Comparison of ENCODE assay signal across 17 cellular contexts in the genomic region with DNA sequence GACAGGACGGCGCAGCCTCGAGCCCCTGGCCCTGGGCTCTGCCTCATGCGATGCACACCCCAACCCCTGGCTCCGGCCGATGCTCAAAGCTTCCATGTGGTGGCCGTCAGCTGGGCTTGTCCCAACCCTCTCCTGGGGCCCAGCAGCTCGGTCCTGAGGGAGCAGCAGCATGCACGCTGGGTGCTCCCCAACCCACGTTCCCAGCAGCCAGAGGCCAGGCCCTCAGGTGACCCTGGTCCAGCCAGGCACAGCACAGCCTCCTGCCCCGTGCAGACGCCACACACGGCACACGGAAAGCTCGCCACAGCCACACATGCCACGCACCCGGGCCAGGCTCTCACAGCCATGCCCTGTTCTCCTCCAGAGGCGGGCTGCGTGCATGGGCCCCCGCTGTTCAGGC.
DNase-seq lines count a peak whose midpoint lies in the region; ATAC-seq lines count a peak whose summit lies in the region.
"Had no signal": no experiment of that assay in that cellular context is flagged by ENCODE, and none has a peak within 500 bp of the region (broad histone marks: within the 10 kb centered on the region; RNA-seq: fewer than 3 reads in every experiment).

No MANE protein-coding gene starts in this region.

- no peak for ATAC-seq in activated naive CD8-positive, alpha-beta T cell treated with anti-CD3 and anti-CD28 coated beads, Interleukin-2, amount 10 ng/mL, durations not matched to agents 7 days and 5 days (ENCODE audit: low read depth)
- ATAC-seq in effector memory CD8-positive, alpha-beta T cell (replicated peaks) = no peak
- ATAC-seq in stimulated activated naive B cell treated with anti-CD40 and anti-IgM and Interleukin-4, amounts not matched to agents 10 μg/mL and 1 μg/mL and 100 μg/mL, for 72 hours (replicated peaks) = no peak
- no peak for ATAC-seq in GM19452 (IDR thresholded peaks at IDR 0.05; ENCODE audit: unreplicated experiment)

- POLR2A ChIA-PET in activated naive CD8-positive, alpha-beta T cell treated with anti-CD3 and anti-CD28 coated beads, Interleukin-2, amount 10 ng/mL, durations not matched to agents 7 days and 5 days (lab: Charles Lee) = no interaction called here

- H3K27ac Mint-ChIP-seq in activated naive CD8-positive, alpha-beta T cell treated with anti-CD3 and anti-CD28 coated beads, Interleukin-2, amount 10 ng/mL, durations not matched to agents 7 days and 5 days = peak overlapping the region; percentile 60
- no peak overlapping the region for H3K27ac Mint-ChIP-seq in activated naive CD8-positive, alpha-beta T cell treated with anti-CD3 and anti-CD28 coated beads for 36 hours
- peak overlapping the region; percentile 40 to 87 (median 58) for H3K27ac Mint-ChIP-seq in IgD-negative memory B cell
- no peak overlapping the region for H3K27ac Mint-ChIP-seq in effector memory CD8-positive, alpha-beta T cell
- peak overlapping the region; percentile 98 for H3K27ac Mint-ChIP-seq in stimulated activated naive B cell treated with anti-CD40 and anti-IgM and Interleukin-4, amounts not matched to agents 10 μg/mL and 1 μg/mL and 100 μg/mL, for 72 hours
- H3K27ac Mint-ChIP-seq: HFFc6 had no signal

- no peak overlapping the region for H3K4me3 Mint-ChIP-seq in activated naive CD8-positive, alpha-beta T cell treated with anti-CD3 and anti-CD28 coated beads, Interleukin-2, amount 10 ng/mL, durations not matched to agents 7 days and 5 days
- no peak overlapping the region for H3K4me3 Mint-ChIP-seq in activated naive CD8-positive, alpha-beta T cell treated with anti-CD3 and anti-CD28 coated beads for 36 hours
- H3K4me3 Mint-ChIP-seq in IgD-negative memory B cell = peak overlapping the region; percentile 49 to 95 (median 93)
- peak overlapping the region; percentile 34 to 40 for H3K4me3 Mint-ChIP-seq in effector memory CD8-positive, alpha-beta T cell
- H3K4me3 Mint-ChIP-seq in stimulated activated naive B cell treated with anti-CD40 and anti-IgM and Interleukin-4, amounts not matched to agents 10 μg/mL and 1 μg/mL and 100 μg/mL, for 72 hours = peak overlapping the region; percentile 14 to 94
- H3K4me3 Mint-ChIP-seq: CD14-positive monocyte, HFFc6 had no signal

- no peaks in the 10 kb centered on the region for H3K27me3 Mint-ChIP-seq in activated naive CD8-positive, alpha-beta T cell treated with anti-CD3 and anti-CD28 coated beads, Interleukin-2, amount 10 ng/mL, durations not matched to agents 7 days and 5 days
- H3K27me3 Mint-ChIP-seq in activated naive CD8-positive, alpha-beta T cell treated with anti-CD3 and anti-CD28 coated beads for 36 hours = no peaks in the 10 kb centered on the region
- no peaks in the 10 kb centered on the region for H3K27me3 Mint-ChIP-seq in IgD-negative memory B cell
- H3K27me3 Mint-ChIP-seq in effector memory CD8-positive, alpha-beta T cell = no peaks in the 10 kb centered on the region
- H3K27me3 Mint-ChIP-seq in stimulated activated naive B cell treated with anti-CD40 and anti-IgM and Interleukin-4, amounts not matched to agents 10 μg/mL and 1 μg/mL and 100 μg/mL, for 72 hours = no peaks in the 10 kb centered on the region

- H3K36me3 Mint-ChIP-seq in activated naive CD8-positive, alpha-beta T cell treated with anti-CD3 and anti-CD28 coated beads, Interleukin-2, amount 10 ng/mL, durations not matched to agents 7 days and 5 days = peaks cover 2% of the 10 kb centered on the region
- no peaks in the 10 kb centered on the region for H3K36me3 Mint-ChIP-seq in activated naive CD8-positive, alpha-beta T cell treated with anti-CD3 and anti-CD28 coated beads for 36 hours
- H3K36me3 Mint-ChIP-seq in IgD-negative memory B cell = no peaks in the 10 kb centered on the region
- no peaks in the 10 kb centered on the region for H3K36me3 Mint-ChIP-seq in effector memory CD8-positive, alpha-beta T cell (ENCODE audit: insufficient read depth)
- H3K36me3 Mint-ChIP-seq in stimulated activated naive B cell treated with anti-CD40 and anti-IgM and Interleukin-4, amounts not matched to agents 10 μg/mL and 1 μg/mL and 100 μg/mL, for 72 hours = peaks cover 0 to 3% of the 10 kb centered on the region in 2 donors
- H3K36me3 Mint-ChIP-seq: CD14-positive monocyte had no signal

- no peak for DNase-seq in activated naive CD8-positive, alpha-beta T cell treated with anti-CD3 and anti-CD28 coated beads, Interleukin-2, amount 10 ng/mL, durations not matched to agents 7 days and 5 days
- DNase-seq in activated naive CD8-positive, alpha-beta T cell treated with anti-CD3 and anti-CD28 coated beads for 36 hours = no peak
- DNase-seq in effector memory CD8-positive, alpha-beta T cell = no peak
- no peak for DNase-seq in stimulated activated naive B cell treated with anti-CD40 and anti-IgM and Interleukin-4, amounts not matched to agents 10 μg/mL and 1 μg/mL and 100 μg/mL, for 72 hours
- DNase-seq in NCI-H2196 treated with DMSO at 0.1 percent for 48 hours (lab: John Stamatoyannopoulos, UW; ENCODE audit: unreplicated experiment) = no peak
- DNase-seq: COR-L47, GF-D8, GOT3, HFFc6, NCI-H1105, NCI-H1694, NCI-H2107, NCI-H345, NCI-H526 treated with DMSO at 0.1 percent for 48 hours had no signal

- H3K9me3 Mint-ChIP-seq in activated naive CD8-positive, alpha-beta T cell treated with anti-CD3 and anti-CD28 coated beads, Interleukin-2, amount 10 ng/mL, durations not matched to agents 7 days and 5 days = no peaks in the 10 kb centered on the region
- no peaks in the 10 kb centered on the region for H3K9me3 Mint-ChIP-seq in activated naive CD8-positive, alpha-beta T cell treated with anti-CD3 and anti-CD28 coated beads for 36 hours
- H3K9me3 Mint-ChIP-seq in IgD-negative memory B cell = no peaks in the 10 kb centered on the region
- no peaks in the 10 kb centered on the region for H3K9me3 Mint-ChIP-seq in effector memory CD8-positive, alpha-beta T cell
- no peaks in the 10 kb centered on the region for H3K9me3 Mint-ChIP-seq in stimulated activated naive B cell treated with anti-CD40 and anti-IgM and Interleukin-4, amounts not matched to agents 10 μg/mL and 1 μg/mL and 100 μg/mL, for 72 hours
- H3K9me3 Mint-ChIP-seq: CD14-positive monocyte, HFFc6 had no signal

- H3K4me1 Mint-ChIP-seq in activated naive CD8-positive, alpha-beta T cell treated with anti-CD3 and anti-CD28 coated beads, Interleukin-2, amount 10 ng/mL, durations not matched to agents 7 days and 5 days = peaks cover 15% of the 10 kb centered on the region
- H3K4me1 Mint-ChIP-seq in activated naive CD8-positive, alpha-beta T cell treated with anti-CD3 and anti-CD28 coated beads for 36 hours = peaks cover 24% of the 10 kb centered on the region
- H3K4me1 Mint-ChIP-seq in IgD-negative memory B cell = peaks cover 21 to 30% (median 29%) of the 10 kb centered on the region in 3 donors
- H3K4me1 Mint-ChIP-seq in effector memory CD8-positive, alpha-beta T cell (ENCODE audit: low read depth in 2 of 2) = peaks cover 23 to 26% of the 10 kb centered on the region in 2 donors
- peaks cover 34 to 68% of the 10 kb centered on the region in 2 donors for H3K4me1 Mint-ChIP-seq in stimulated activated naive B cell treated with anti-CD40 and anti-IgM and Interleukin-4, amounts not matched to agents 10 μg/mL and 1 μg/mL and 100 μg/mL, for 72 hours

Comparison
In these comparisons a context has a peak if more than half of its experiments do, and no peak if none do; other contexts are left out.
1. H3K27ac Mint-ChIP-seq: peak in activated naive CD8-positive, alpha-beta T cell treated with anti-CD3 and anti-CD28 coated beads, Interleukin-2, amount 10 ng/mL, durations not matched to agents 7 days and 5 days (single experiment), IgD-negative memory B cell (3 of 3) and stimulated activated naive B cell treated with anti-CD40 and anti-IgM and Interleukin-4, amounts not matched to agents 10 μg/mL and 1 μg/mL and 100 μg/mL, for 72 hours (single experiment); none in activated naive CD8-positive, alpha-beta T cell treated with anti-CD3 and anti-CD28 coated beads for 36 hours (single experiment) and effector memory CD8-positive, alpha-beta T cell (0 of 2).
2. H3K4me3 Mint-ChIP-seq: peak in IgD-negative memory B cell (4 of 4), effector memory CD8-positive, alpha-beta T cell (2 of 2) and stimulated activated naive B cell treated with anti-CD40 and anti-IgM and Interleukin-4, amounts not matched to agents 10 μg/mL and 1 μg/mL and 100 μg/mL, for 72 hours (2 of 2); none in activated naive CD8-positive, alpha-beta T cell treated with anti-CD3 and anti-CD28 coated beads, Interleukin-2, amount 10 ng/mL, durations not matched to agents 7 days and 5 days (single experiment) and activated naive CD8-positive, alpha-beta T cell treated with anti-CD3 and anti-CD28 coated beads for 36 hours (single experiment).